Comparison of ENCODE assay signal across 1 cellular context in genomic region chr9:92293452-92294296, GRCh38.
TF ChIP-seq lines count a peak whose summit lies in the region.

Gene IARS1 (minus strand): TSS chr9:92293697. CDS start chr9:92289419, 4,278 bp downstream.

TF ChIP-seq in HepG2, 621 proteins besides CTCF, POLR2A, EP300 and RAD21 (continued from another document and continues in another):
- peak; percentile 87; the same call in 1 of the 2 replicates for TF ChIP-seq THAP9 (CRISPR knock-in tag; IDR thresholded peaks at IDR 0.05; ENCODE audit: borderline replicate concordance)
- TF ChIP-seq, protein P1, sequence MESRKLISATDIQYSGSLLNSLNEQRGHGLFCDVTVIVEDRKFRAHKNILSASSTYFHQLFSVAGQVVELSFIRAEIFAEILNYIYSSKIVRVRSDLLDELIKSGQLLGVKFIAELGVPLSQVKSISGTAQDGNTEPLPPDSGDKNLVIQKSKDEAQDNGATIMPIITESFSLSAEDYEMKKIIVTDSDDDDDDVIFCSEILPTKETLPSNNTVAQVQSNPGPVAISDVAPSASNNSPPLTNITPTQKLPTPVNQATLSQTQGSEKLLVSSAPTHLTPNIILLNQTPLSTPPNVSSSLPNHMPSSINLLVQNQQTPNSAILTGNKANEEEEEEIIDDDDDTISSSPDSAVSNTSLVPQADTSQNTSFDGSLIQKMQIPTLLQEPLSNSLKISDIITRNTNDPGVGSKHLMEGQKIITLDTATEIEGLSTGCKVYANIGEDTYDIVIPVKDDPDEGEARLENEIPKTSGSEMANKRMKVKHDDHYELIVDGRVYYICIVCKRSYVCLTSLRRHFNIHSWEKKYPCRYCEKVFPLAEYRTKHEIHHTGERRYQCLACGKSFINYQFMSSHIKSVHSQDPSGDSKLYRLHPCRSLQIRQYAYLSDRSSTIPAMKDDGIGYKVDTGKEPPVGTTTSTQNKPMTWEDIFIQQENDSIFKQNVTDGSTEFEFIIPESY (CRISPR knock-in tag; IDR thresholded peaks at IDR 0.05), result peak; percentile 52
- TF ChIP-seq THAP11 (CRISPR knock-in tag; IDR thresholded peaks at IDR 0.05), result peak; percentile 92
- peak; percentile 90 for TF ChIP-seq ZFY (CRISPR knock-in tag; IDR thresholded peaks at IDR 0.05)
- TF ChIP-seq MEF2D (CRISPR knock-in tag; IDR thresholded peaks at IDR 0.05), result peak; percentile 70; the same call in 1 of the 2 replicates
- TF ChIP-seq REL (CRISPR knock-in tag; conservative IDR thresholded peaks at IDR 0.05), result peak; percentile 81; the same call in 1 of the 2 replicates
- no peak for TF ChIP-seq PCBP2 (optimal IDR thresholded peaks at IDR 0.05; ENCODE audit: low read depth, low read length, poor library complexity, severe bottlenecking)
- TF ChIP-seq ZNF790 (CRISPR knock-in tag; IDR thresholded peaks at IDR 0.05; ENCODE audit: borderline replicate concordance), result peak; percentile 84; the same call in 1 of the 2 replicates
- TF ChIP-seq SUZ12 (IDR thresholded peaks at IDR 0.05; ENCODE audit: low read depth, low read length), result no peak
- peak; percentile 98 for TF ChIP-seq ATF3 (CRISPR knock-in tag; IDR thresholded peaks at IDR 0.05)
- no peak for TF ChIP-seq NR2F6 (IDR thresholded peaks at IDR 0.05)
- TF ChIP-seq NR2F6 (CRISPR knock-in tag; IDR thresholded peaks at IDR 0.05), result peak; percentile 67; the same call in 1 of the 2 replicates
- TF ChIP-seq SALL1 (CRISPR knock-in tag; IDR thresholded peaks at IDR 0.05), result peak; percentile 96
- TF ChIP-seq SAFB2 (CRISPR knock-in tag; IDR thresholded peaks at IDR 0.05; ENCODE audit: borderline replicate concordance, low read depth), result peak; percentile 55; the same call in 1 of the 2 replicates
- no peak for TF ChIP-seq ZNF432 (CRISPR knock-in tag; IDR thresholded peaks at IDR 0.05; ENCODE audit: borderline replicate concordance)
- TF ChIP-seq, protein P2, sequence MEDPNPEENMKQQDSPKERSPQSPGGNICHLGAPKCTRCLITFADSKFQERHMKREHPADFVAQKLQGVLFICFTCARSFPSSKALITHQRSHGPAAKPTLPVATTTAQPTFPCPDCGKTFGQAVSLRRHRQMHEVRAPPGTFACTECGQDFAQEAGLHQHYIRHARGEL (CRISPR knock-in tag; IDR thresholded peaks at IDR 0.05), result no peak; the same call in 1 of the 2 replicates
- peak; percentile 93 for TF ChIP-seq ZNF292 (CRISPR knock-in tag; IDR thresholded peaks at IDR 0.05; ENCODE audit: borderline replicate concordance, low read depth)
- TF ChIP-seq ZNF335 (CRISPR knock-in tag; IDR thresholded peaks at IDR 0.05), result peak; percentile 54; the same call in 1 of the 2 replicates
- no peak for TF ChIP-seq LCORL (IDR thresholded peaks at IDR 0.05)
- peak; percentile 79 for TF ChIP-seq LCORL (CRISPR knock-in tag; IDR thresholded peaks at IDR 0.05)
- TF ChIP-seq YY1 (IDR thresholded peaks at IDR 0.05; ENCODE audit: insufficient read depth, insufficient replicate concordance, low read depth, low read length), result peak; percentile 79
- TF ChIP-seq MAFG (CRISPR knock-in tag; IDR thresholded peaks at IDR 0.05), result no peak
- TF ChIP-seq ZNF543 (CRISPR knock-in tag; IDR thresholded peaks at IDR 0.05), result 0 out of 2 replicates have a peak, but pooled peaks have one; percentile 38
- peak; percentile 86 for TF ChIP-seq PCBP1 (IDR thresholded peaks at IDR 0.05; ENCODE audit: borderline replicate concordance, low read depth, low read length)
- no peak for TF ChIP-seq KAT2B (IDR thresholded peaks at IDR 0.05; ENCODE audit: borderline replicate concordance, low read depth, low read length)
- TF ChIP-seq, protein P3, sequence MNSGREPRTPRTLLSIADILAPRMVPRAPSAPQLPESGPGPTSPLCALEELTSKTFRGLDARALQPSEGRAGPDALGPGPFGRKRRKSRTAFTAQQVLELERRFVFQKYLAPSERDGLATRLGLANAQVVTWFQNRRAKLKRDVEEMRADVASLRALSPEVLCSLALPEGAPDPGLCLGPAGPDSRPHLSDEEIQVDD (CRISPR knock-in tag; IDR thresholded peaks at IDR 0.05; ENCODE audit: borderline replicate concordance), result peak; percentile 70; the same call in 1 of the 2 replicates
- TF ChIP-seq AHR (CRISPR knock-in tag; IDR thresholded peaks at IDR 0.05), result 0 out of 2 replicates have a peak, but pooled peaks have one; percentile 85
- TF ChIP-seq ZNF580 (CRISPR knock-in tag; IDR thresholded peaks at IDR 0.05; ENCODE audit: borderline replicate concordance, low read depth), result peak; percentile 97
- peak; percentile 98 for TF ChIP-seq ZMYM4 (CRISPR knock-in tag; IDR thresholded peaks at IDR 0.05)
- TF ChIP-seq RBM22 (optimal IDR thresholded peaks at IDR 0.05; ENCODE audit: low read length), result no peak
- TF ChIP-seq, protein P4, sequence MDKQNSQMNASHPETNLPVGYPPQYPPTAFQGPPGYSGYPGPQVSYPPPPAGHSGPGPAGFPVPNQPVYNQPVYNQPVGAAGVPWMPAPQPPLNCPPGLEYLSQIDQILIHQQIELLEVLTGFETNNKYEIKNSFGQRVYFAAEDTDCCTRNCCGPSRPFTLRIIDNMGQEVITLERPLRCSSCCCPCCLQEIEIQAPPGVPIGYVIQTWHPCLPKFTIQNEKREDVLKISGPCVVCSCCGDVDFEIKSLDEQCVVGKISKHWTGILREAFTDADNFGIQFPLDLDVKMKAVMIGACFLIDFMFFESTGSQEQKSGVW (CRISPR knock-in tag; IDR thresholded peaks at IDR 0.05; ENCODE audit: borderline replicate concordance), result no peak
- TF ChIP-seq, protein P5, sequence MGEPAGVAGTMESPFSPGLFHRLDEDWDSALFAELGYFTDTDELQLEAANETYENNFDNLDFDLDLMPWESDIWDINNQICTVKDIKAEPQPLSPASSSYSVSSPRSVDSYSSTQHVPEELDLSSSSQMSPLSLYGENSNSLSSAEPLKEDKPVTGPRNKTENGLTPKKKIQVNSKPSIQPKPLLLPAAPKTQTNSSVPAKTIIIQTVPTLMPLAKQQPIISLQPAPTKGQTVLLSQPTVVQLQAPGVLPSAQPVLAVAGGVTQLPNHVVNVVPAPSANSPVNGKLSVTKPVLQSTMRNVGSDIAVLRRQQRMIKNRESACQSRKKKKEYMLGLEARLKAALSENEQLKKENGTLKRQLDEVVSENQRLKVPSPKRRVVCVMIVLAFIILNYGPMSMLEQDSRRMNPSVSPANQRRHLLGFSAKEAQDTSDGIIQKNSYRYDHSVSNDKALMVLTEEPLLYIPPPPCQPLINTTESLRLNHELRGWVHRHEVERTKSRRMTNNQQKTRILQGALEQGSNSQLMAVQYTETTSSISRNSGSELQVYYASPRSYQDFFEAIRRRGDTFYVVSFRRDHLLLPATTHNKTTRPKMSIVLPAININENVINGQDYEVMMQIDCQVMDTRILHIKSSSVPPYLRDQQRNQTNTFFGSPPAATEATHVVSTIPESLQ (CRISPR knock-in tag; conservative IDR thresholded peaks at IDR 0.05), result peak; percentile 76; the same call in 1 of the 2 replicates
- peak; percentile 91 for TF ChIP-seq KDM5A (IDR thresholded peaks at IDR 0.05; ENCODE audit: borderline replicate concordance, low read length)
- peak; percentile 96 for TF ChIP-seq ZNF354B (CRISPR knock-in tag; IDR thresholded peaks at IDR 0.05)
- TF ChIP-seq ZNF564 (CRISPR knock-in tag; IDR thresholded peaks at IDR 0.05), result peak; percentile 80; the same call in 1 of the 2 replicates
- TF ChIP-seq SMAD9 (CRISPR knock-in tag; IDR thresholded peaks at IDR 0.05), result no peak
- no peak for TF ChIP-seq ZNF282 (IDR thresholded peaks at IDR 0.05; ENCODE audit: partially characterized antibody)
- TF ChIP-seq ZFP36L1 (CRISPR knock-in tag; IDR thresholded peaks at IDR 0.05), result 0 out of 2 replicates have a peak, but pooled peaks have one; percentile 77
- peak; percentile 87 for TF ChIP-seq RXRB (CRISPR knock-in tag; IDR thresholded peaks at IDR 0.05; ENCODE audit: borderline replicate concordance)
- 0 out of 2 replicates have a peak, but pooled peaks have one; percentile 42 for TF ChIP-seq RORA (CRISPR knock-in tag; IDR thresholded peaks at IDR 0.05)
- no peak for TF ChIP-seq NONO (IDR thresholded peaks at IDR 0.05)
- peak; percentile 95 for TF ChIP-seq NONO (CRISPR knock-in tag; conservative IDR thresholded peaks at IDR 0.05)
- peak; percentile 86; the same call in 1 of the 2 replicates for TF ChIP-seq TRAFD1 (CRISPR knock-in tag; IDR thresholded peaks at IDR 0.05; ENCODE audit: borderline replicate concordance)
- TF ChIP-seq PAWR (CRISPR knock-in tag; IDR thresholded peaks at IDR 0.05; ENCODE audit: borderline replicate concordance), result no peak
- peak; percentile 27; the same call in 1 of the 2 replicates for TF ChIP-seq SIX1 (CRISPR knock-in tag; IDR thresholded peaks at IDR 0.05; ENCODE audit: borderline replicate concordance)
- TF ChIP-seq FOSL1 (CRISPR knock-in tag; IDR thresholded peaks at IDR 0.05; ENCODE audit: borderline replicate concordance), result no peak
- peak; percentile 100 for TF ChIP-seq DMAP1 (CRISPR knock-in tag; IDR thresholded peaks at IDR 0.05)
- TF ChIP-seq PHF20 (CRISPR knock-in tag; IDR thresholded peaks at IDR 0.05), result peak; percentile 92
- peak; percentile 12; the same call in 1 of the 2 replicates for TF ChIP-seq TBX3 (IDR thresholded peaks at IDR 0.05; ENCODE audit: borderline replicate concordance)
- no peak; the same call in 1 of the 2 replicates for TF ChIP-seq ZFP41 (CRISPR knock-in tag; IDR thresholded peaks at IDR 0.05; ENCODE audit: borderline replicate concordance)
- peak; percentile 82 for TF ChIP-seq DR1 (CRISPR knock-in tag; IDR thresholded peaks at IDR 0.05)
- TF ChIP-seq, protein P6, sequence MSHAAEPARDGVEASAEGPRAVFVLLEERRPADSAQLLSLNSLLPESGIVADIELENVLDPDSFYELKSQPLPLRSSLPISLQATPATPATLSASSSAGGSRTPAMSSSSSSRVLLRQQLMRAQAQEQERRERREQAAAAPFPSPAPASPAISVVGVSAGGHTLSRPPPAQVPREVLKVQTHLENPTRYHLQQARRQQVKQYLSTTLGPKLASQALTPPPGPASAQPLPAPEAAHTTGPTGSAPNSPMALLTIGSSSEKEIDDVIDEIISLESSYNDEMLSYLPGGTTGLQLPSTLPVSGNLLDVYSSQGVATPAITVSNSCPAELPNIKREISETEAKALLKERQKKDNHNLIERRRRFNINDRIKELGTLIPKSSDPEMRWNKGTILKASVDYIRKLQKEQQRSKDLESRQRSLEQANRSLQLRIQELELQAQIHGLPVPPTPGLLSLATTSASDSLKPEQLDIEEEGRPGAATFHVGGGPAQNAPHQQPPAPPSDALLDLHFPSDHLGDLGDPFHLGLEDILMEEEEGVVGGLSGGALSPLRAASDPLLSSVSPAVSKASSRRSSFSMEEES (CRISPR knock-in tag; IDR thresholded peaks at IDR 0.05), result peak; percentile 74; the same call in 1 of the 2 replicates
- TF ChIP-seq ZNF883 (CRISPR knock-in tag; IDR thresholded peaks at IDR 0.05; ENCODE audit: not compliant biosample characterization), result peak; percentile 93
- no peak for TF ChIP-seq GPBP1L1 (CRISPR knock-in tag; IDR thresholded peaks at IDR 0.05)
- no peak for TF ChIP-seq HNF4G (IDR thresholded peaks at IDR 0.05; ENCODE audit: borderline replicate concordance, low read depth, low read length)
- TF ChIP-seq HNF4G (CRISPR knock-in tag; IDR thresholded peaks at IDR 0.05; ENCODE audit: borderline replicate concordance, low read depth), result 0 out of 2 replicates have a peak, but pooled peaks have one; percentile 28
- TF ChIP-seq JUNB (CRISPR knock-in tag; IDR thresholded peaks at IDR 0.05; ENCODE audit: borderline replicate concordance), result peak; percentile 71; the same call in 1 of the 2 replicates
- TF ChIP-seq RBFOX2 (IDR thresholded peaks at IDR 0.05; ENCODE audit: low read depth, low read length), result peak; percentile 96
- TF ChIP-seq TCF7 (IDR thresholded peaks at IDR 0.05; ENCODE audit: low read depth), result no peak
